Comparison of ENCODE assay signal across 1 cellular context in the genomic region with DNA sequence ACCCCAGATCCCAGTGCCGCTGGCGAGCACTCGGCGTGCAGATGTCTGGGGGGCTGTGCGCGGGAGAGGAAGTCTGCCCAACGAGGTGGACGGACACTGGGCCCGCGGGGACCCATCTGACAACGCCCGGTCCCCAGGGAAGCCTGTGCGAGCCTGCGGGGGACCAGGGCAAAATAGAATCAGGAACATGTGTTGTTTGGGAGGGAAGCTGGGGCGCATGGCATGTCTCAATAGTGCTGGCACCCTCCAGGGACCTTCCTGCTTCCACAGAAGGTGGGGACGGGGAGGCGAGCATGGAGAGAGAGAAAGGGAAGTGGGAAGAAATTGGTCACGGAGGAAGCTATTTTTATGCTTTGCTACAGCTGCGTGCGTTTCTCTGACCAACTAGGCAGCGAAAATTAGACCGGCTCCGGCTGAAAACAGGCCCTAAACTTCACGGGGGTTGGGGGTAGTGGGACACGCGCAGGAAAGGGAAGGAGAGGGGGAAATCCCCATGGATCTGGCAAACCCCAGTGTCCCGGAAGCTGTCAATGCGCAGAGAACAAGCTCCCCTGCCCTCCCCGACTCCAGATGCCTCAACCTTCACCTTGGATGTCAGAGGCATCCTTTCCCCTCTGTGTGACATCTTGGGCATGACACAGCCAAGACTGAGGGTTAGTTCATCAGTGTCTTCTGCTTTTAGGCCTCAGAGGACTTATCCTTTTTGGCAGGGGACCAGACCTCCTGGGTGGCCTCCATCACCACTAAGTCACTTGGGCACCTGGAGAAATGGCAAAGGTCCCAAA.
TF ChIP-seq lines count a peak whose summit lies in the region.

No MANE protein-coding gene starts in this region.

TF ChIP-seq in GM12878, 131 proteins besides CTCF, POLR2A, EP300 and RAD21 (continued from another document):
- TF ChIP-seq, protein P1, sequence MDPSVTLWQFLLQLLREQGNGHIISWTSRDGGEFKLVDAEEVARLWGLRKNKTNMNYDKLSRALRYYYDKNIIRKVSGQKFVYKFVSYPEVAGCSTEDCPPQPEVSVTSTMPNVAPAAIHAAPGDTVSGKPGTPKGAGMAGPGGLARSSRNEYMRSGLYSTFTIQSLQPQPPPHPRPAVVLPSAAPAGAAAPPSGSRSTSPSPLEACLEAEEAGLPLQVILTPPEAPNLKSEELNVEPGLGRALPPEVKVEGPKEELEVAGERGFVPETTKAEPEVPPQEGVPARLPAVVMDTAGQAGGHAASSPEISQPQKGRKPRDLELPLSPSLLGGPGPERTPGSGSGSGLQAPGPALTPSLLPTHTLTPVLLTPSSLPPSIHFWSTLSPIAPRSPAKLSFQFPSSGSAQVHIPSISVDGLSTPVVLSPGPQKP (IDR thresholded peaks at IDR 0.05; ENCODE audit: low read depth, low read length): no peak
- TF ChIP-seq, protein P2, sequence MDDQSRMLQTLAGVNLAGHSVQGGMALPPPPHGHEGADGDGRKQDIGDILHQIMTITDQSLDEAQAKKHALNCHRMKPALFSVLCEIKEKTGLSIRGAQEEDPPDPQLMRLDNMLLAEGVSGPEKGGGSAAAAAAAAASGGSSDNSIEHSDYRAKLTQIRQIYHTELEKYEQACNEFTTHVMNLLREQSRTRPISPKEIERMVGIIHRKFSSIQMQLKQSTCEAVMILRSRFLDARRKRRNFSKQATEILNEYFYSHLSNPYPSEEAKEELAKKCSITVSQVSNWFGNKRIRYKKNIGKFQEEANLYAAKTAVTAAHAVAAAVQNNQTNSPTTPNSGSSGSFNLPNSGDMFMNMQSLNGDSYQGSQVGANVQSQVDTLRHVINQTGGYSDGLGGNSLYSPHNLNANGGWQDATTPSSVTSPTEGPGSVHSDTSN (IDR thresholded peaks at IDR 0.05; ENCODE audit: insufficient replicate concordance, low read depth, low read length): no peak
- TF ChIP-seq MYB (IDR thresholded peaks at IDR 0.05; ENCODE audit: borderline replicate concordance, low read depth, low read length): no peak
- TF ChIP-seq, protein P3, sequence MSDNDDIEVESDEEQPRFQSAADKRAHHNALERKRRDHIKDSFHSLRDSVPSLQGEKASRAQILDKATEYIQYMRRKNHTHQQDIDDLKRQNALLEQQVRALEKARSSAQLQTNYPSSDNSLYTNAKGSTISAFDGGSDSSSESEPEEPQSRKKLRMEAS (IDR thresholded peaks at IDR 0.05; ENCODE audit: low read depth, low read length): no peak
- TF ChIP-seq CBX5 (IDR thresholded peaks at IDR 0.05; ENCODE audit: low read depth): 0 out of 2 replicates have a peak, but pooled peaks have one; percentile 5
- 0 out of 2 replicates have a peak, but pooled peaks have one; percentile 15 for TF ChIP-seq BCL11A (IDR thresholded peaks at IDR 0.05; ENCODE audit: low read depth, low read length)
- peak; percentile 81; the same call in 1 of the 2 replicates for TF ChIP-seq SPI1 (IDR thresholded peaks at IDR 0.05; ENCODE audit: borderline replicate concordance, insufficient read depth, low read depth, low read length)
- TF ChIP-seq LARP7 (IDR thresholded peaks at IDR 0.05): no peak
- no peak for TF ChIP-seq FOXK2 (IDR thresholded peaks at IDR 0.05)
- no peak for TF ChIP-seq SIN3A (IDR thresholded peaks at IDR 0.05; ENCODE audit: low read depth, low read length)
- TF ChIP-seq MEF2A (IDR thresholded peaks at IDR 0.05; ENCODE audit: insufficient read depth, low read depth, low read length): peak; percentile 78
- TF ChIP-seq NFIC (IDR thresholded peaks at IDR 0.05; ENCODE audit: low read depth, low read length): peak; percentile 31; the same call in 1 of the 2 replicates
- no peak for TF ChIP-seq POU2F2 (IDR thresholded peaks at IDR 0.05; ENCODE audit: borderline replicate concordance, low read depth, low read length)
- no peak for TF ChIP-seq IRF4 (IDR thresholded peaks at IDR 0.05; ENCODE audit: low read depth, low read length)
- TF ChIP-seq RUNX3 (IDR thresholded peaks at IDR 0.05; ENCODE audit: low read length): peak; percentile 30; the same call in 1 of the 2 replicates
- peak; percentile 58 for TF ChIP-seq IKZF1 (conservative IDR thresholded peaks at IDR 0.05)
- TF ChIP-seq TCF12 (IDR thresholded peaks at IDR 0.05; ENCODE audit: low read depth, low read length): 0 out of 2 replicates have a peak, but pooled peaks have one; percentile 17
- TF ChIP-seq IKZF2 (IDR thresholded peaks at IDR 0.05): peak; percentile 24 to 54; a peak in 2 of 4 replicates
